23 cellular contexts compared by ENCODE assay signal in genomic region chr13:64716936-64717335, GRCh38.
"Had no signal": no experiment of that assay in that cellular context is flagged by ENCODE, and none has a peak within 500 bp of the region (broad histone marks: within the 10 kb centered on the region; RNA-seq: fewer than 3 reads in every experiment).

No MANE protein-coding gene starts in this region.

- H3K4me1 Mint-ChIP-seq: activated B cell treated with CpG ODN at 0.5 μM for 24 hours; activated naive CD4-positive, alpha-beta T cell treated with anti-CD3 and anti-CD28 coated beads, Interleukin-2, amount 10 ng/mL, durations not matched to agents 7 days and 5 days; naive B cell had no signal

- H3K27ac ChIP-seq: cardiac muscle cell, heart left ventricle, lower lobe of right lung, ovary, prostate gland, spleen, thoracic aorta, upper lobe of right lung had no signal

- H3K27ac Mint-ChIP-seq: activated B cell treated with CpG ODN at 0.5 μM for 24 hours; activated CD4-positive, alpha-beta memory T cell treated with anti-CD3 and anti-CD28 coated beads for 36 hours; activated naive CD4-positive, alpha-beta T cell treated with anti-CD3 and anti-CD28 coated beads, Interleukin-2, amount 10 ng/mL, durations not matched to agents 7 days and 5 days; activated T-cell treated with anti-CD3 and anti-CD28 coated beads, Interleukin-2, amount 50 U/mL, for 72 hours; naive B cell; T-helper 1 cell treated with Interleukin-12 subunit alpha and Interleukin-12 subunit beta and Interleukin-4 antibody, amounts not matched to agents 30 μg/mL and 1 μg/mL, for 36 hours had no signal

- H3K27me3 Mint-ChIP-seq: activated B cell treated with CpG ODN at 0.5 μM for 24 hours; activated CD4-positive, alpha-beta memory T cell treated with anti-CD3 and anti-CD28 coated beads for 36 hours; activated naive CD4-positive, alpha-beta T cell treated with anti-CD3 and anti-CD28 coated beads, Interleukin-2, amount 10 ng/mL, durations not matched to agents 7 days and 5 days; naive B cell had no signal

- H3K4me1 ChIP-seq: heart left ventricle, lower lobe of right lung, prostate gland, spleen, upper lobe of right lung had no signal

- ATAC-seq: activated T-cell treated with anti-CD3 and anti-CD28 coated beads, Interleukin-2, amount 50 U/mL, for 72 hours; heart left ventricle; lower lobe of right lung; upper lobe of right lung had no signal

- H3K4me3 Mint-ChIP-seq: activated B cell treated with CpG ODN at 0.5 μM for 24 hours; activated CD4-positive, alpha-beta memory T cell treated with anti-CD3 and anti-CD28 coated beads for 36 hours; activated naive CD4-positive, alpha-beta T cell treated with anti-CD3 and anti-CD28 coated beads, Interleukin-2, amount 10 ng/mL, durations not matched to agents 7 days and 5 days; activated T-cell treated with anti-CD3 and anti-CD28 coated beads, Interleukin-2, amount 50 U/mL, for 72 hours; naive B cell; neural crest cell; T-helper 1 cell treated with Interleukin-12 subunit alpha and Interleukin-12 subunit beta and Interleukin-4 antibody, amounts not matched to agents 30 μg/mL and 1 μg/mL, for 36 hours had no signal

- H3K9me3 ChIP-seq: lower lobe of right lung, ovary, prostate gland, thoracic aorta, upper lobe of right lung had no signal

- DNase-seq: activated B cell treated with CpG ODN at 0.5 μM for 24 hours; activated CD4-positive, alpha-beta memory T cell treated with anti-CD3 and anti-CD28 coated beads for 36 hours; activated CD4-positive, alpha-beta T cell treated with anti-CD3 and anti-CD28 coated beads for 48 hours; activated effector memory CD4-positive, alpha-beta T cell treated with anti-CD3 and anti-CD28 coated beads, Interleukin-2, amount 50 U/mL, for 16 hours; activated naive CD4-positive, alpha-beta T cell treated with anti-CD3 and anti-CD28 coated beads, Interleukin-2, amount 10 ng/mL, durations not matched to agents 7 days and 5 days; activated T-cell treated with anti-CD3 and anti-CD28 coated beads, Interleukin-2, amount 50 U/mL, for 72 hours; amygdala; cortex of kidney; heart left ventricle; kidney; lower lobe of right lung; naive B cell; ovary; spleen; stimulated activated CD4-positive, alpha-beta T cell treated with anti-CD3 and anti-CD28 coated beads, Interleukin-4, amount 100 ng/mL, for 1 hour; stimulated activated naive CD4-positive, alpha-beta T cell treated with Interleukin-2 at 50 U/mL for 16 hours; T1000; upper lobe of right lung had no signal

- H3K36me3 Mint-ChIP-seq: activated CD4-positive, alpha-beta memory T cell treated with anti-CD3 and anti-CD28 coated beads for 36 hours; activated naive CD4-positive, alpha-beta T cell treated with anti-CD3 and anti-CD28 coated beads, Interleukin-2, amount 10 ng/mL, durations not matched to agents 7 days and 5 days; naive B cell had no signal

- H3K4me3 ChIP-seq: cardiac muscle cell, heart left ventricle, lower lobe of right lung, ovary, prostate gland, spleen, thoracic aorta, upper lobe of right lung had no signal

- H3K27me3 ChIP-seq: cardiac muscle cell, heart left ventricle, ovary, spleen, upper lobe of right lung had no signal

- H3K36me3 ChIP-seq: cardiac muscle cell, heart left ventricle, lower lobe of right lung, ovary, prostate gland, spleen, thoracic aorta, upper lobe of right lung had no signal
